1 cellular context compared by ENCODE assay signal in the genomic region with DNA sequence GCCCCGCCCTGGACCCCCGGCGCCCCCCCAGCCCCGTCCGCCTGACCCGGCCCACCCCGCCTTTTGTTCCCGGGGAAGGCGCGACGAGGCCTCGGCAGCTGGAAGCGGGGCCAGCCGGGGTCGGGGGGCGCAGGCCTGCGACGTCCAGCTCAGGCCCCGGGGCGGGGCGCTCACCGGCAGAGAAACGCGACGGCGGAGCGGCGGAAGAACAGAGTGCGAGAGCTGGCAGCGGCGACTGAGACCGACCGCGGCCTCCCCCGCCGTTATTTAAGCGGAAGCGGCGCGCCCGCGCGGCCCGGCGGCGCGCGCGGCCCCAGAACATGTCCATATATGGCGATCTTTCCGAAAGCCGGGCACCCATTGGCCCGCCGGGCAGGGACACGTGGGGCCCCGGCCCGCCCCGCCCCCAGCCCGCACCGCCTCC.
A peak's percentile ranks its signal among the peaks of the same experiment; 100 is the strongest.
TF ChIP-seq lines count a peak whose summit lies in the region.

ACTG1 (minus strand) TSS at position 240 of the 424 bp plus-strand sequence. CDS start 445 bp downstream, outside the sequence.

TF ChIP-seq in K562, 482 proteins besides CTCF, POLR2A, EP300 and RAD21 (continued from another document and continues in another):
- TF ChIP-seq, protein P1, sequence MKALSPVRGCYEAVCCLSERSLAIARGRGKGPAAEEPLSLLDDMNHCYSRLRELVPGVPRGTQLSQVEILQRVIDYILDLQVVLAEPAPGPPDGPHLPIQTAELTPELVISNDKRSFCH (CRISPR knock-in tag; IDR thresholded peaks at IDR 0.05), result no peak
- TF ChIP-seq, protein P1 (tag; IDR thresholded peaks at IDR 0.05), result no peak
- TF ChIP-seq, protein P2, sequence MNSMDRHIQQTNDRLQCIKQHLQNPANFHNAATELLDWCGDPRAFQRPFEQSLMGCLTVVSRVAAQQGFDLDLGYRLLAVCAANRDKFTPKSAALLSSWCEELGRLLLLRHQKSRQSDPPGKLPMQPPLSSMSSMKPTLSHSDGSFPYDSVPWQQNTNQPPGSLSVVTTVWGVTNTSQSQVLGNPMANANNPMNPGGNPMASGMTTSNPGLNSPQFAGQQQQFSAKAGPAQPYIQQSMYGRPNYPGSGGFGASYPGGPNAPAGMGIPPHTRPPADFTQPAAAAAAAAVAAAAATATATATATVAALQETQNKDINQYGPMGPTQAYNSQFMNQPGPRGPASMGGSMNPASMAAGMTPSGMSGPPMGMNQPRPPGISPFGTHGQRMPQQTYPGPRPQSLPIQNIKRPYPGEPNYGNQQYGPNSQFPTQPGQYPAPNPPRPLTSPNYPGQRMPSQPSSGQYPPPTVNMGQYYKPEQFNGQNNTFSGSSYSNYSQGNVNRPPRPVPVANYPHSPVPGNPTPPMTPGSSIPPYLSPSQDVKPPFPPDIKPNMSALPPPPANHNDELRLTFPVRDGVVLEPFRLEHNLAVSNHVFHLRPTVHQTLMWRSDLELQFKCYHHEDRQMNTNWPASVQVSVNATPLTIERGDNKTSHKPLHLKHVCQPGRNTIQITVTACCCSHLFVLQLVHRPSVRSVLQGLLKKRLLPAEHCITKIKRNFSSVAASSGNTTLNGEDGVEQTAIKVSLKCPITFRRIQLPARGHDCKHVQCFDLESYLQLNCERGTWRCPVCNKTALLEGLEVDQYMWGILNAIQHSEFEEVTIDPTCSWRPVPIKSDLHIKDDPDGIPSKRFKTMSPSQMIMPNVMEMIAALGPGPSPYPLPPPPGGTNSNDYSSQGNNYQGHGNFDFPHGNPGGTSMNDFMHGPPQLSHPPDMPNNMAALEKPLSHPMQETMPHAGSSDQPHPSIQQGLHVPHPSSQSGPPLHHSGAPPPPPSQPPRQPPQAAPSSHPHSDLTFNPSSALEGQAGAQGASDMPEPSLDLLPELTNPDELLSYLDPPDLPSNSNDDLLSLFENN (IDR thresholded peaks at IDR 0.05; ENCODE audit: low read depth in 2 of 2, low read length in 2 of 2), result peak in 1 of 2 experiments; percentile 76; a peak in 1 of 4 replicates
- TF ChIP-seq, protein P3, sequence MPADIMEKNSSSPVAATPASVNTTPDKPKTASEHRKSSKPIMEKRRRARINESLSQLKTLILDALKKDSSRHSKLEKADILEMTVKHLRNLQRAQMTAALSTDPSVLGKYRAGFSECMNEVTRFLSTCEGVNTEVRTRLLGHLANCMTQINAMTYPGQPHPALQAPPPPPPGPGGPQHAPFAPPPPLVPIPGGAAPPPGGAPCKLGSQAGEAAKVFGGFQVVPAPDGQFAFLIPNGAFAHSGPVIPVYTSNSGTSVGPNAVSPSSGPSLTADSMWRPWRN (IDR thresholded peaks at IDR 0.05; ENCODE audit: low read depth), result no peak
- TF ChIP-seq SRSF3 (IDR thresholded peaks at IDR 0.05; ENCODE audit: insufficient read depth, low read length) (no peak), SP1 (CRISPR knock-in tag; IDR thresholded peaks at IDR 0.05) (no peak), POLR2B (IDR thresholded peaks at IDR 0.05; ENCODE audit: low read depth, partially characterized antibody) (peak; percentile 88), YY1 (IDR thresholded peaks at IDR 0.05; ENCODE audit: borderline replicate concordance in 1 of 3, control insufficient read depth in 1 of 3, extremely low read depth in 1 of 3, insufficient read depth in 3 of 3, insufficient read length in 1 of 3, insufficient replicate concordance in 2 of 3, low read depth in 1 of 3, low read length in 2 of 3) (peak in 1 of 3 experiments; percentile 23), JUND (IDR thresholded peaks at IDR 0.05; ENCODE audit: borderline replicate concordance, low read depth, low read length) (peak; percentile 25; the same call in 1 of the 2 replicates), JUND (tag; IDR thresholded peaks at IDR 0.05; ENCODE audit: borderline replicate concordance, low read depth, low read length) (no peak), ZNF592 (IDR thresholded peaks at IDR 0.05) (no peak), RERE (CRISPR knock-in tag; IDR thresholded peaks at IDR 0.05; ENCODE audit: borderline replicate concordance) (no peak), ZNF668 (CRISPR knock-in tag; IDR thresholded peaks at IDR 0.05) (no peak), SIX5 (IDR thresholded peaks at IDR 0.05; ENCODE audit: borderline replicate concordance in 1 of 2, insufficient read depth in 1 of 2, low read depth in 1 of 2, low read length in 2 of 2) (no peak), ZEB2 (IDR thresholded peaks at IDR 0.05) (no peak), ZNF232 (CRISPR knock-in tag; IDR thresholded peaks at IDR 0.05) (no peak), TEAD1 (CRISPR knock-in tag; IDR thresholded peaks at IDR 0.05) (no peak; a peak in 1 of 4 replicates), HEY1 (CRISPR knock-in tag; IDR thresholded peaks at IDR 0.05; ENCODE audit: borderline replicate concordance) (no peak), NFYB (IDR thresholded peaks at IDR 0.05; ENCODE audit: extremely low read depth, insufficient read length) (no peak), AFF4 (CRISPR knock-in tag; IDR thresholded peaks at IDR 0.05) (peak; percentile 98), POLR2G (IDR thresholded peaks at IDR 0.05; ENCODE audit: low read depth, low read length) (peak; percentile 88), HNRNPK (IDR thresholded peaks at IDR 0.05; ENCODE audit: low read depth, low read length, poor library complexity, severe bottlenecking) (no peak), NR0B1 (IDR thresholded peaks at IDR 0.05; ENCODE audit: partially characterized antibody) (no peak), JUNB (CRISPR knock-in tag; conservative IDR thresholded peaks at IDR 0.05) (no peak)
- TF ChIP-seq, protein P4, sequence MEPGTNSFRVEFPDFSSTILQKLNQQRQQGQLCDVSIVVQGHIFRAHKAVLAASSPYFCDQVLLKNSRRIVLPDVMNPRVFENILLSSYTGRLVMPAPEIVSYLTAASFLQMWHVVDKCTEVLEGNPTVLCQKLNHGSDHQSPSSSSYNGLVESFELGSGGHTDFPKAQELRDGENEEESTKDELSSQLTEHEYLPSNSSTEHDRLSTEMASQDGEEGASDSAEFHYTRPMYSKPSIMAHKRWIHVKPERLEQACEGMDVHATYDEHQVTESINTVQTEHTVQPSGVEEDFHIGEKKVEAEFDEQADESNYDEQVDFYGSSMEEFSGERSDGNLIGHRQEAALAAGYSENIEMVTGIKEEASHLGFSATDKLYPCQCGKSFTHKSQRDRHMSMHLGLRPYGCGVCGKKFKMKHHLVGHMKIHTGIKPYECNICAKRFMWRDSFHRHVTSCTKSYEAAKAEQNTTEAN (CRISPR knock-in tag; IDR thresholded peaks at IDR 0.05), result no peak
- TF ChIP-seq, protein P5, sequence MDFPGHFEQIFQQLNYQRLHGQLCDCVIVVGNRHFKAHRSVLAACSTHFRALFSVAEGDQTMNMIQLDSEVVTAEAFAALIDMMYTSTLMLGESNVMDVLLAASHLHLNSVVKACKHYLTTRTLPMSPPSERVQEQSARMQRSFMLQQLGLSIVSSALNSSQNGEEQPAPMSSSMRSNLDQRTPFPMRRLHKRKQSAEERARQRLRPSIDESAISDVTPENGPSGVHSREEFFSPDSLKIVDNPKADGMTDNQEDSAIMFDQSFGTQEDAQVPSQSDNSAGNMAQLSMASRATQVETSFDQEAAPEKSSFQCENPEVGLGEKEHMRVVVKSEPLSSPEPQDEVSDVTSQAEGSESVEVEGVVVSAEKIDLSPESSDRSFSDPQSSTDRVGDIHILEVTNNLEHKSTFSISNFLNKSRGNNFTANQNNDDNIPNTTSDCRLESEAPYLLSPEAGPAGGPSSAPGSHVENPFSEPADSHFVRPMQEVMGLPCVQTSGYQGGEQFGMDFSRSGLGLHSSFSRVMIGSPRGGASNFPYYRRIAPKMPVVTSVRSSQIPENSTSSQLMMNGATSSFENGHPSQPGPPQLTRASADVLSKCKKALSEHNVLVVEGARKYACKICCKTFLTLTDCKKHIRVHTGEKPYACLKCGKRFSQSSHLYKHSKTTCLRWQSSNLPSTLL (IDR thresholded peaks at IDR 0.05), result no peak
